Comparison of ENCODE assay signal across 9 cellular contexts in genomic region chr16:57537596-57538234, GRCh38. TPM values are rescaled to one million over a fixed set of nuclear protein-coding genes. Genes with fewer than 3 reads are reported as not detected.
A peak's percentile ranks its signal among the peaks of the same experiment; 100 is the strongest.
DNase-seq lines count a peak whose midpoint lies in the region; ATAC-seq lines count a peak whose summit lies in the region.
"Had no signal": no experiment of that assay in that cellular context is flagged by ENCODE, and none has a peak within 500 bp of the region (broad histone marks: within the 10 kb centered on the region; RNA-seq: fewer than 3 reads in every experiment).

No MANE protein-coding gene starts in this region.

- peak overlapping the region; percentile 84 to 86 (median 86) for H3K4me3 Mint-ChIP-seq in T-cell
- peak overlapping the region; percentile 78 to 90 (median 87) for H3K4me3 Mint-ChIP-seq in immature natural killer cell

- POLR2A ChIA-PET in T-cell (lab: Charles Lee): interaction anchor here in 1 of 2 donors (0.7 kb wide), 1 partner anchor 55 kb away, joined by 3 read pairs; no protein-coding TSS in a partner anchor

- H3K9me3 Mint-ChIP-seq in T-cell (no peaks in the 10 kb centered on the region), immature natural killer cell (no peaks in the 10 kb centered on the region)

- H3K4me1 Mint-ChIP-seq in T-cell: peaks cover 63 to 75% (median 72%) of the 10 kb centered on the region in 3 donors
- peaks cover 72 to 80% of the 10 kb centered on the region in 2 donors for H3K4me1 Mint-ChIP-seq in immature natural killer cell

- CTCF ChIA-PET in T-cell (lab: Charles Lee): interaction anchor here (0.6 to 2.3 kb wide), 5 partner anchors 15 to 588 kb away, joined by 3 to 11 read pairs (median 3); partner anchors contain the start of gene DOK4 (in 1 of the 2)

- H3K27me3 Mint-ChIP-seq in T-cell (no peaks in the 10 kb centered on the region), immature natural killer cell (ENCODE audit: low read depth in 3 of 3) (peaks cover 10 to 25% (median 20%) of the 10 kb centered on the region in 3 donors)

- DNase-seq in stimulated activated CD4-positive, alpha-beta T cell treated with anti-CD3 and anti-CD28 coated beads, Interleukin-4, amount 100 ng/mL, for 24 hours: peak; percentile 3
- DNase-seq in stimulated activated CD4-positive, alpha-beta T cell treated with anti-CD3 and anti-CD28 coated beads, Interleukin-12 subunit alpha, Interleukin-12 subunit beta, amount 100 ng/mL, for 4 hours: no peak
- DNase-seq in T-cell (peak in 1 of 34 experiments; percentile 6), immature natural killer cell (no peak), T1000 (lab: John Stamatoyannopoulos, UW) (no peak)
- no peak for DNase-seq in effector CD4-positive, alpha-beta T cell

- no peak for ATAC-seq in T-cell (replicated peaks in 1 of 4)
- no peak for ATAC-seq in HG03139 (IDR thresholded peaks at IDR 0.05; ENCODE audit: unreplicated experiment)
- no peak for ATAC-seq in HG03432 (IDR thresholded peaks at IDR 0.05; ENCODE audit: unreplicated experiment)

- H3K27ac Mint-ChIP-seq in T-cell (peak overlapping the region; percentile 76 to 96), immature natural killer cell (peak overlapping the region; percentile 86 to 96 (median 93))

- no peaks in the 10 kb centered on the region for H3K36me3 Mint-ChIP-seq in T-cell
- H3K36me3 Mint-ChIP-seq in immature natural killer cell: no peaks in the 10 kb centered on the region

RNA-seq across cellular contexts. Expression of gene CCDC102A, which starts 1.3 kb away (rescaled TPM):
- 10 to 100 TPM in 1 of 5 donors, 1 to 10 TPM in 4; 6.1 to 11.2 (median 6.6) TPM for total RNA-seq in T-cell
- polyA plus RNA-seq in immature natural killer cell: 10 to 100 TPM in 2 of 3 donors, 1 to 10 TPM in 1; 8.8 to 26.4 (median 13.9) TPM

RNA-seq across cellular contexts. Expression of gene ADGRG5, which starts 4.7 kb away (rescaled TPM):
- total RNA-seq in T-cell: 10 to 100 TPM in 1 of 5 donors, 1 to 10 TPM in 4; 1.5 to 10.2 (median 5.9) TPM
- polyA plus RNA-seq in immature natural killer cell: 100 to 1,000 TPM in 1 of 3 donors, 10 to 100 TPM in 2; 43.2 to 124 (median 77.4) TPM
- total RNA-seq: skeletal muscle tissue had no signal

RNA-seq across cellular contexts. Expression of gene DOK4, which starts 51.4 kb away (rescaled TPM):
- 1 to 10 TPM; 2.2 to 4.1 (median 3.1) TPM for total RNA-seq in T-cell
- 1 to 10 TPM; 2.2 to 3.2 (median 2.8) TPM for polyA plus RNA-seq in immature natural killer cell
